ENCODE assay signal across 1 cellular context in the genomic region with DNA sequence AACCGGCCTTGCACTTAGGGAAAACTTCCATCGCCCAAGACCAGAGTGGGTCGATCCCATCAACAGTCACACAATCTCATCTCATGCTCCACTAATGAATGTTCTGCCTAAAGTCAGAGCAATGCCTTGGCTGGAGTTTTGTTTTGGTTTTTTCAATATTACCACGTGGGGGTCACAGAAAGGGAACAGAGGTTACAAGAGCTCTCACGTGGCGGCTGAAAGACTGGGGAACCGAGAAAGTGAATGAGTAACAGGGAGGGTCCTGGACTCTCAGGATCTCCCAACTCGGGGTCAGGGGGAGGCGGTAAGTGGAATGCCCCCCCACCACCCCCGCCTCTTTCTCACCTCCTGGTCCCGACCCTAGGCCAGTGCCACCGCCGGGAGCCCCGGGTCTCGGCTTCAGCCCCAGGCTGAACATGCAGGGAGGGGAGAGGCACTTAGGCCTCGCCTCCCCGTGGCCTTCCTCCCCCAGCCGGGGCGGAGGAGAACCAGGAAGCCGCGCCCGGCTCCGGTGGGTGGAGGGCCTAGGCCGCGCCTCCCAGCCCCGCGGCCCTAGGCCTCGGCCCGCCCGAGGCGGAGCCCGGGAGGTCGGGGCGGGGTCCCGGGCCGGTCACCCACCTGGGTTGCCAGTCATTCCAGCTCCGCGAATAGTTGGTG.
TF ChIP-seq lines count a peak whose summit lies in the region.

No MANE protein-coding gene starts in this region.

TF ChIP-seq in GM12878, 131 proteins besides CTCF, POLR2A, EP300 and RAD21 (continued from another document):
- TF ChIP-seq, protein P1, sequence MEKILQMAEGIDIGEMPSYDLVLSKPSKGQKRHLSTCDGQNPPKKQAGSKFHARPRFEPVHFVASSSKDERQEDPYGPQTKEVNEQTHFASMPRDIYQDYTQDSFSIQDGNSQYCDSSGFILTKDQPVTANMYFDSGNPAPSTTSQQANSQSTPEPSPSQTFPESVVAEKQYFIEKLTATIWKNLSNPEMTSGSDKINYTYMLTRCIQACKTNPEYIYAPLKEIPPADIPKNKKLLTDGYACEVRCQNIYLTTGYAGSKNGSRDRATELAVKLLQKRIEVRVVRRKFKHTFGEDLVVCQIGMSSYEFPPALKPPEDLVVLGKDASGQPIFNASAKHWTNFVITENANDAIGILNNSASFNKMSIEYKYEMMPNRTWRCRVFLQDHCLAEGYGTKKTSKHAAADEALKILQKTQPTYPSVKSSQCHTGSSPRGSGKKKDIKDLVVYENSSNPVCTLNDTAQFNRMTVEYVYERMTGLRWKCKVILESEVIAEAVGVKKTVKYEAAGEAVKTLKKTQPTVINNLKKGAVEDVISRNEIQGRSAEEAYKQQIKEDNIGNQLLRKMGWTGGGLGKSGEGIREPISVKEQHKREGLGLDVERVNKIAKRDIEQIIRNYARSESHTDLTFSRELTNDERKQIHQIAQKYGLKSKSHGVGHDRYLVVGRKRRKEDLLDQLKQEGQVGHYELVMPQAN (conservative IDR thresholded peaks at IDR 0.05): peak; percentile 63; the same call in 1 of the 2 replicates
